21 cellular contexts compared by ENCODE assay signal in the genomic region with DNA sequence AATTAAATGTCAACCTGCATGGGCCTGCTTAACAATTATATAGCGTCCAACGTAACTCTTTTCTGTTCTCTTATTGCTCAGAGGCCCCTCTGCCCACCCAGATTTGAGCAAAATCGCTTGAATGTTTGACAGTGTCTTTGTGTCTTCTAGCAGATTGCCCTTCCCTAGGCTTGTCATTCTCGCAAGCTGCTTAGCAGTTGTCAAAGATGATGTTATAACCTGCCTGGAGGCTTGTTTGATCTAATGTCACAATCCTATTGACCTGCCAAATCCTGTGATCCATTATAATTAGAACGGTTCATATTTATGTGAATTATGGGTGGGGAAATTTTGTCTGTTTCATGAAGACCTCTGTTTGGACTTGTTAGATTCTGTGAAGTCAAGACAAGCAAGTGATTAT.
"Had no signal": no experiment of that assay in that cellular context is flagged by ENCODE, and none has a peak within 500 bp of the region (broad histone marks: within the 10 kb centered on the region; RNA-seq: fewer than 3 reads in every experiment).

No MANE protein-coding gene starts in this region.

- H3K27me3 ChIP-seq: colonic mucosa, ovary, stomach, transverse colon had no signal

- H3K36me3 ChIP-seq: colonic mucosa, ovary, stomach, thoracic aorta, transverse colon had no signal

- ATAC-seq: foreskin keratinocyte; left colon; left ventricle myocardium superior; natural killer cell treated with Interleukin-12 subunit alpha and Interleukin-12 subunit beta and Interleukin-15 and Interleukin-18, amount 100 ng/mL, for 72 hours; right cardiac atrium had no signal

- H3K9me3 Mint-ChIP-seq: natural killer cell treated with Interleukin-12 subunit alpha and Interleukin-12 subunit beta and Interleukin-15 and Interleukin-18, amount 100 ng/mL, for 72 hours had no signal

- FAIRE-seq: small intestine had no signal

- H3K36me3 Mint-ChIP-seq: natural killer cell treated with Interleukin-12 subunit alpha and Interleukin-12 subunit beta and Interleukin-15 and Interleukin-18, amount 100 ng/mL, for 72 hours had no signal

- H3K27ac Mint-ChIP-seq: natural killer cell treated with Interleukin-12 subunit alpha and Interleukin-12 subunit beta and Interleukin-15 and Interleukin-18, amount 100 ng/mL, for 72 hours had no signal

- DNase-seq: colonic mucosa; effector CD4-positive, alpha-beta T cell; head of caudate nucleus; hippocampal formation; left colon; left ventricle myocardium superior; mesenchymal stem cell; midbrain; nucleus accumbens; ovary; right cardiac atrium; small intestine; stimulated activated CD4-positive, alpha-beta T cell treated with anti-CD3 and anti-CD28 coated beads, Interleukin-12 subunit alpha, Interleukin-12 subunit beta, amount 100 ng/mL, for 4 hours; stimulated activated naive CD4-positive, alpha-beta T cell; stomach; substantia nigra; transverse colon had no signal

- H3K9me3 ChIP-seq: colonic mucosa, ovary, stomach, thoracic aorta, transverse colon had no signal

- H3K27ac ChIP-seq: colonic mucosa, foreskin keratinocyte, ovary, stomach, thoracic aorta had no signal

- H3K4me1 ChIP-seq: colonic mucosa, foreskin keratinocyte had no signal

- H3K4me3 Mint-ChIP-seq: natural killer cell treated with Interleukin-12 subunit alpha and Interleukin-12 subunit beta and Interleukin-15 and Interleukin-18, amount 100 ng/mL, for 72 hours had no signal

- H3K4me3 ChIP-seq: colonic mucosa, lung, ovary, stomach, thoracic aorta, transverse colon had no signal
